1 cellular context compared by ENCODE assay signal in genomic region chr1:146012703-146013565, GRCh38.
TF ChIP-seq lines count a peak whose summit lies in the region.

No MANE protein-coding gene starts in this region.

TF ChIP-seq in HepG2, 621 proteins besides CTCF, POLR2A, EP300 and RAD21 (continues in another document):
- TF ChIP-seq CBX5 (CRISPR knock-in tag; IDR thresholded peaks at IDR 0.05; ENCODE audit: borderline replicate concordance): no peak
- TF ChIP-seq, protein P1, sequence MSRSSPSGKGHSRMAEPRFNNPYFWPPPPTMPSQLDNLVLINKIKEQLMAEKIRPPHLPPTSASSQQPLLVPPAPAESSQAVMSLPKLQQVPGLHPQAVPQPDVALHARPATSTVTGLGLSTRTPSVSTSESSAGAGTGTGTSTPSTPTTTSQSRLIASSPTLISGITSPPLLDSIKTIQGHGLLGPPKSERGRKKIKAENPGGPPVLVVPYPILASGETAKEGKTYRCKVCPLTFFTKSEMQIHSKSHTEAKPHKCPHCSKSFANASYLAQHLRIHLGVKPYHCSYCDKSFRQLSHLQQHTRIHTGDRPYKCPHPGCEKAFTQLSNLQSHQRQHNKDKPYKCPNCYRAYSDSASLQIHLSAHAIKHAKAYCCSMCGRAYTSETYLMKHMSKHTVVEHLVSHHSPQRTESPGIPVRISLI (CRISPR knock-in tag; IDR thresholded peaks at IDR 0.05; ENCODE audit: borderline replicate concordance): no peak
- TF ChIP-seq ELF3 (CRISPR knock-in tag; IDR thresholded peaks at IDR 0.05): no peak
- no peak for TF ChIP-seq ZBTB3 (CRISPR knock-in tag; IDR thresholded peaks at IDR 0.05; ENCODE audit: borderline replicate concordance, low read depth)
- TF ChIP-seq ZNF569 (CRISPR knock-in tag; IDR thresholded peaks at IDR 0.05; ENCODE audit: borderline replicate concordance): no peak
- 0 out of 2 replicates have a peak, but pooled peaks have one; percentile 7 for TF ChIP-seq HMG20A (CRISPR knock-in tag; IDR thresholded peaks at IDR 0.05; ENCODE audit: borderline replicate concordance)
- TF ChIP-seq, protein P2, sequence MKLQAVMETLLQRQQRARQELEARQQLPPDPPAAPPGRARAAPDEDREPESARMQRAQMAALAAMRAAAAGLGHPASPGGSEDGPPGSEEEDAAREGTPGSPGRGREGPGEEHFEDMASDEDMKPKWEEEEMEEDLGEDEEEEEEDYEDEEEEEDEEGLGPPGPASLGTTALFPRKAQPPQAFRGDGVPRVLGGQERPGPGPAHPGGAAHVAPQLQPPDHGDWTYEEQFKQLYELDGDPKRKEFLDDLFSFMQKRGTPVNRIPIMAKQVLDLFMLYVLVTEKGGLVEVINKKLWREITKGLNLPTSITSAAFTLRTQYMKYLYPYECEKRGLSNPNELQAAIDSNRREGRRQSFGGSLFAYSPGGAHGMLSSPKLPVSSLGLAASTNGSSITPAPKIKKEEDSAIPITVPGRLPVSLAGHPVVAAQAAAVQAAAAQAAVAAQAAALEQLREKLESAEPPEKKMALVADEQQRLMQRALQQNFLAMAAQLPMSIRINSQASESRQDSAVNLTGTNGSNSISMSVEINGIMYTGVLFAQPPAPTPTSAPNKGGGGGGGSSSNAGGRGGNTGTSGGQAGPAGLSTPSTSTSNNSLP (IDR thresholded peaks at IDR 0.05; ENCODE audit: low read depth, low read length): peak; percentile 46
- no peak for TF ChIP-seq PHF8 (CRISPR knock-in tag; IDR thresholded peaks at IDR 0.05)
- TF ChIP-seq, protein P3, sequence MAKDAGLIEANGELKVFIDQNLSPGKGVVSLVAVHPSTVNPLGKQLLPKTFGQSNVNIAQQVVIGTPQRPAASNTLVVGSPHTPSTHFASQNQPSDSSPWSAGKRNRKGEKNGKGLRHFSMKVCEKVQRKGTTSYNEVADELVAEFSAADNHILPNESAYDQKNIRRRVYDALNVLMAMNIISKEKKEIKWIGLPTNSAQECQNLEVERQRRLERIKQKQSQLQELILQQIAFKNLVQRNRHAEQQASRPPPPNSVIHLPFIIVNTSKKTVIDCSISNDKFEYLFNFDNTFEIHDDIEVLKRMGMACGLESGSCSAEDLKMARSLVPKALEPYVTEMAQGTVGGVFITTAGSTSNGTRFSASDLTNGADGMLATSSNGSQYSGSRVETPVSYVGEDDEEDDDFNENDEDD (CRISPR knock-in tag; IDR thresholded peaks at IDR 0.05; ENCODE audit: borderline replicate concordance): no peak
- TF ChIP-seq, protein P4, sequence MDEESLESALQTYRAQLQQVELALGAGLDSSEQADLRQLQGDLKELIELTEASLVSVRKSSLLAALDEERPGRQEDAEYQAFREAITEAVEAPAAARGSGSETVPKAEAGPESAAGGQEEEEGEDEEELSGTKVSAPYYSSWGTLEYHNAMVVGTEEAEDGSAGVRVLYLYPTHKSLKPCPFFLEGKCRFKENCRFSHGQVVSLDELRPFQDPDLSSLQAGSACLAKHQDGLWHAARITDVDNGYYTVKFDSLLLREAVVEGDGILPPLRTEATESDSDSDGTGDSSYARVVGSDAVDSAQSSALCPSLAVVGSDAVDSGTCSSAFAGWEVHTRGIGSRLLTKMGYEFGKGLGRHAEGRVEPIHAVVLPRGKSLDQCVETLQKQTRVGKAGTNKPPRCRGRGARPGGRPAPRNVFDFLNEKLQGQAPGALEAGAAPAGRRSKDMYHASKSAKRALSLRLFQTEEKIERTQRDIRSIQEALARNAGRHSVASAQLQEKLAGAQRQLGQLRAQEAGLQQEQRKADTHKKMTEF (CRISPR knock-in tag; IDR thresholded peaks at IDR 0.05): no peak
- no peak for TF ChIP-seq TOPORS (CRISPR knock-in tag; IDR thresholded peaks at IDR 0.05)
- no peak for TF ChIP-seq PAXIP1 (CRISPR knock-in tag; conservative IDR thresholded peaks at IDR 0.05)
- TF ChIP-seq ATRX (CRISPR knock-in tag; IDR thresholded peaks at IDR 0.05; ENCODE audit: borderline replicate concordance): no peak
- peak; percentile 19; the same call in 1 of the 2 replicates for TF ChIP-seq ATF1 (CRISPR knock-in tag; IDR thresholded peaks at IDR 0.05)
- no peak for TF ChIP-seq ZNF556 (CRISPR knock-in tag; IDR thresholded peaks at IDR 0.05; ENCODE audit: borderline replicate concordance)
- no peak for TF ChIP-seq PAF1 (CRISPR knock-in tag; IDR thresholded peaks at IDR 0.05)
- TF ChIP-seq ZNF138 (CRISPR knock-in tag; IDR thresholded peaks at IDR 0.05; ENCODE audit: low read depth): no peak
- no peak for TF ChIP-seq SNAPC2 (CRISPR knock-in tag; IDR thresholded peaks at IDR 0.05)
- TF ChIP-seq ZNF337 (CRISPR knock-in tag; IDR thresholded peaks at IDR 0.05; ENCODE audit: borderline replicate concordance, low read depth): no peak
- TF ChIP-seq PRMT3 (CRISPR knock-in tag; IDR thresholded peaks at IDR 0.05; ENCODE audit: borderline replicate concordance, low read depth): no peak
- TF ChIP-seq HNRNPUL1 (IDR thresholded peaks at IDR 0.05; ENCODE audit: low read depth, low read length): no peak
- no peak for TF ChIP-seq SPEN (CRISPR knock-in tag; IDR thresholded peaks at IDR 0.05; ENCODE audit: low read depth)
- no peak for TF ChIP-seq TBL1XR1 (IDR thresholded peaks at IDR 0.05; ENCODE audit: borderline replicate concordance, low read length, partially characterized antibody)
- 0 out of 2 replicates have a peak, but pooled peaks have one; percentile 56 for TF ChIP-seq BCL6 (CRISPR knock-in tag; IDR thresholded peaks at IDR 0.05)
- peak; percentile 48; the same call in 1 of the 2 replicates for TF ChIP-seq ATF7 (IDR thresholded peaks at IDR 0.05)
- TF ChIP-seq ATF7 (CRISPR knock-in tag; IDR thresholded peaks at IDR 0.05): no peak
- TF ChIP-seq PCBP2 (optimal IDR thresholded peaks at IDR 0.05; ENCODE audit: low read depth, low read length, poor library complexity, severe bottlenecking): no peak
- no peak for TF ChIP-seq TFE3 (CRISPR knock-in tag; IDR thresholded peaks at IDR 0.05)
- TF ChIP-seq REPIN1 (CRISPR knock-in tag; IDR thresholded peaks at IDR 0.05; ENCODE audit: borderline replicate concordance, low read depth): no peak
- no peak for TF ChIP-seq ZNF790 (CRISPR knock-in tag; IDR thresholded peaks at IDR 0.05; ENCODE audit: borderline replicate concordance)
- no peak for TF ChIP-seq MTF2 (CRISPR knock-in tag; IDR thresholded peaks at IDR 0.05; ENCODE audit: borderline replicate concordance)
- TF ChIP-seq, protein P5, sequence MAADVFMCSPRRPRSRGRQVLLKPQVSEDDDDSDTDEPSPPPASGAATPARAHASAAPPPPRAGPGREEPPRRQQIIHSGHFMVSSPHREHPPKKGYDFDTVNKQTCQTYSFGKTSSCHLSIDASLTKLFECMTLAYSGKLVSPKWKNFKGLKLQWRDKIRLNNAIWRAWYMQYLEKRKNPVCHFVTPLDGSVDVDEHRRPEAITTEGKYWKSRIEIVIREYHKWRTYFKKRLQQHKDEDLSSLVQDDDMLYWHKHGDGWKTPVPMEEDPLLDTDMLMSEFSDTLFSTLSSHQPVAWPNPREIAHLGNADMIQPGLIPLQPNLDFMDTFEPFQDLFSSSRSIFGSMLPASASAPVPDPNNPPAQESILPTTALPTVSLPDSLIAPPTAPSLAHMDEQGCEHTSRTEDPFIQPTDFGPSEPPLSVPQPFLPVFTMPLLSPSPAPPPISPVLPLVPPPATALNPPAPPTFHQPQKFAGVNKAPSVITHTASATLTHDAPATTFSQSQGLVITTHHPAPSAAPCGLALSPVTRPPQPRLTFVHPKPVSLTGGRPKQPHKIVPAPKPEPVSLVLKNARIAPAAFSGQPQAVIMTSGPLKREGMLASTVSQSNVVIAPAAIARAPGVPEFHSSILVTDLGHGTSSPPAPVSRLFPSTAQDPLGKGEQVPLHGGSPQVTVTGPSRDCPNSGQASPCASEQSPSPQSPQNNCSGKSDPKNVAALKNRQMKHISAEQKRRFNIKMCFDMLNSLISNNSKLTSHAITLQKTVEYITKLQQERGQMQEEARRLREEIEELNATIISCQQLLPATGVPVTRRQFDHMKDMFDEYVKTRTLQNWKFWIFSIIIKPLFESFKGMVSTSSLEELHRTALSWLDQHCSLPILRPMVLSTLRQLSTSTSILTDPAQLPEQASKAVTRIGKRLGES (CRISPR knock-in tag; IDR thresholded peaks at IDR 0.05; ENCODE audit: borderline replicate concordance): no peak
- no peak for TF ChIP-seq WIZ (CRISPR knock-in tag; IDR thresholded peaks at IDR 0.05)
- no peak for TF ChIP-seq ZFP41 (CRISPR knock-in tag; IDR thresholded peaks at IDR 0.05; ENCODE audit: borderline replicate concordance)
- peak; percentile 76 for TF ChIP-seq GATAD2A (CRISPR knock-in tag; IDR thresholded peaks at IDR 0.05)
- TF ChIP-seq HNF4G (IDR thresholded peaks at IDR 0.05; ENCODE audit: borderline replicate concordance, low read depth, low read length): no peak
- no peak for TF ChIP-seq HNF4G (CRISPR knock-in tag; IDR thresholded peaks at IDR 0.05; ENCODE audit: borderline replicate concordance, low read depth)
- TF ChIP-seq, protein P6, sequence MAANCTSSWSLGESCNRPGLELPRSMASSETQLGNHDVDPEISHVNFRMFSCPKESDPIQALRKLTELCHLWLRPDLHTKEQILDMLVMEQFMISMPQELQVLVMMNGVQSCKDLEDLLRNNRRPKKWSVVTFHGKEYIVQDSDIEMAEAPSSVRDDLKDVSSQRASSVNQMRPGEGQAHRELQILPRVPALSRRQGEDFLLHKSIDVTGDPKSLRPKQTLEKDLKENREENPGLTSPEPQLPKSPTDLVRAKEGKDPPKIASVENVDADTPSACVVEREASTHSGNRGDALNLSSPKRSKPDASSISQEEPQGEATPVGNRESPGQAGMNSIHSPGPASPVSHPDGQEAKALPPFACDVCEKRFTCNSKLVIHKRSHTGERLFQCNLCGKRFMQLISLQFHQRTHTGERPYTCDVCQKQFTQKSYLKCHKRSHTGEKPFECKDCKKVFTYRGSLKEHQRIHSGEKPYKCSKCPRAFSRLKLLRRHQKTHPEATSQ (CRISPR knock-in tag; IDR thresholded peaks at IDR 0.05; ENCODE audit: borderline replicate concordance): no peak
- TF ChIP-seq, protein P7, sequence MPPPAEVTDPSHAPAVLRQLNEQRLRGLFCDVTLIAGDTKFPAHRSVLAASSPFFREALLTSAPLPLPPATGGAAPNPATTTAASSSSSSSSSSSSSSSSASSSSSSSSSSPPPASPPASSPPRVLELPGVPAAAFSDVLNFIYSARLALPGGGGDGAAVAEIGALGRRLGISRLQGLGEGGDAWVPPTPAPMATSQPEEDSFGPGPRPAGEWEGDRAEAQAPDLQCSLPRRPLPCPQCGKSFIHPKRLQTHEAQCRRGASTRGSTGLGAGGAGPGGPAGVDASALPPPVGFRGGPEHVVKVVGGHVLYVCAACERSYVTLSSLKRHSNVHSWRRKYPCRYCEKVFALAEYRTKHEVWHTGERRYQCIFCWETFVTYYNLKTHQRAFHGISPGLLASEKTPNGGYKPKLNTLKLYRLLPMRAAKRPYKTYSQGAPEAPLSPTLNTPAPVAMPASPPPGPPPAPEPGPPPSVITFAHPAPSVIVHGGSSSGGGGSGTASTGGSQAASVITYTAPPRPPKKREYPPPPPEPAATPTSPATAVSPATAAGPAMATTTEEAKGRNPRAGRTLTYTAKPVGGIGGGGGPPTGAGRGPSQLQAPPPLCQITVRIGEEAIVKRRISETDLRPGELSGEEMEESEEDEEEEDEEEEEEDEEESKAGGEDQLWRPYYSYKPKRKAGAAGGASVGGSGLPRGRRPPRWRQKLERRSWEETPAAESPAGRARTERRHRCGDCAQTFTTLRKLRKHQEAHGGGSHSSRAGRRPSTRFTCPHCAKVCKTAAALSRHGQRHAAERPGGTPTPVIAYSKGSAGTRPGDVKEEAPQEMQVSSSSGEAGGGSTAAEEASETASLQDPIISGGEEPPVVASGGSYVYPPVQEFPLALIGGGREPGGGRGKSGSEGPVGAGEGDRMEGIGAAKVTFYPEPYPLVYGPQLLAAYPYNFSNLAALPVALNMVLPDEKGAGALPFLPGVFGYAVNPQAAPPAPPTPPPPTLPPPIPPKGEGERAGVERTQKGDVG (CRISPR knock-in tag; IDR thresholded peaks at IDR 0.05; ENCODE audit: borderline replicate concordance): no peak
- no peak for TF ChIP-seq THAP8 (CRISPR knock-in tag; IDR thresholded peaks at IDR 0.05; ENCODE audit: borderline replicate concordance)
- peak; percentile 60; the same call in 1 of the 2 replicates for TF ChIP-seq FOXA1 (IDR thresholded peaks at IDR 0.05)
- peak; percentile 41; the same call in 1 of the 2 replicates for TF ChIP-seq FOXA1 (CRISPR knock-in tag; IDR thresholded peaks at IDR 0.05)
- 0 out of 2 replicates have a peak, but pooled peaks have one; percentile 54 for TF ChIP-seq KDM3A (CRISPR knock-in tag; IDR thresholded peaks at IDR 0.05; ENCODE audit: low read depth)
- peak; percentile 71 for TF ChIP-seq KAT2B (IDR thresholded peaks at IDR 0.05; ENCODE audit: borderline replicate concordance, low read depth, low read length)
